1 cellular context compared by ENCODE assay signal in genomic region chr11:76699461-76700091, GRCh38.
TF ChIP-seq lines count a peak whose summit lies in the region.

No MANE protein-coding gene starts in this region.

TF ChIP-seq in IMR-90, 13 proteins besides CTCF, POLR2A, EP300 and RAD21:
- TF ChIP-seq BHLHE40 (IDR thresholded peaks at IDR 0.05; ENCODE audit: low read depth, low read length) (no peak), RFX5 (IDR thresholded peaks at IDR 0.05; ENCODE audit: low read depth, low read length) (no peak), FOS (IDR thresholded peaks at IDR 0.05; ENCODE audit: low read depth, low read length) (no peak), MAFK (IDR thresholded peaks at IDR 0.05; ENCODE audit: low read depth, low read length) (no peak), MXI1 (IDR thresholded peaks at IDR 0.05; ENCODE audit: borderline replicate concordance, low read depth, low read length) (no peak), ELK1 (IDR thresholded peaks at IDR 0.05; ENCODE audit: borderline replicate concordance, low read depth, low read length) (no peak), USF2 (IDR thresholded peaks at IDR 0.05; ENCODE audit: low read depth, low read length) (no peak), NFE2L2 (IDR thresholded peaks at IDR 0.05; ENCODE audit: low read depth, low read length) (no peak), RCOR1 (IDR thresholded peaks at IDR 0.05; ENCODE audit: insufficient replicate concordance, low read length) (no peak), MAZ (IDR thresholded peaks at IDR 0.05; ENCODE audit: borderline replicate concordance, low read depth, low read length) (no peak), CHD1 (IDR thresholded peaks at IDR 0.05; ENCODE audit: low read depth, low read length) (no peak), SMC3 (IDR thresholded peaks at IDR 0.05; ENCODE audit: low read depth, low read length) (no peak), CEBPB (IDR thresholded peaks at IDR 0.05; ENCODE audit: low read depth, low read length) (no peak)
TF ChIP-seq in IMR-90: peak in this region for 0.
